In genomic region chr10:60896715-60897114, GRCh38 we compare ENCODE assay signal across 30 cellular contexts. TPM values are rescaled to one million over a fixed set of nuclear protein-coding genes. Genes with fewer than 3 reads are reported as not detected.
A peak's percentile ranks its signal among the peaks of the same experiment; 100 is the strongest.
DNase-seq lines count a peak whose midpoint lies in the region; ATAC-seq and TF ChIP-seq lines count a peak whose summit lies in the region.
"Had no signal": no experiment of that assay in that cellular context is flagged by ENCODE, and none has a peak within 500 bp of the region (broad histone marks: within the 10 kb centered on the region; RNA-seq: fewer than 3 reads in every experiment).

No MANE protein-coding gene starts in this region.

- H2AFZ ChIP-seq in ACC112 (ENCODE audit: low read length, unreplicated experiment): no peak overlapping the region

- no peaks in the 10 kb centered on the region for H3K36me3 ChIP-seq in ACC112 (ENCODE audit: insufficient read depth, low read length)
- peaks cover 0 to 22% of the 10 kb centered on the region in 2 donors for H3K36me3 ChIP-seq in psoas muscle (ENCODE audit: insufficient read depth in 1 of 2, low read depth in 1 of 2)
- H3K36me3 ChIP-seq: adrenal gland had no signal

- H3K27ac Mint-ChIP-seq in T-helper 2 cell treated with Interferon-gamma antibody and Interleukin-4, amounts not matched to agents 5 μg/mL and 100 μg/mL, for 36 hours: no peak overlapping the region
- H3K27ac Mint-ChIP-seq: activated CD4-positive, alpha-beta T cell treated with anti-CD3 and anti-CD28 coated beads for 36 hours; immature natural killer cell had no signal

- no peaks in the 10 kb centered on the region for H3K9me3 Mint-ChIP-seq in T-helper 2 cell treated with Interferon-gamma antibody and Interleukin-4, amounts not matched to agents 5 μg/mL and 100 μg/mL, for 36 hours
- H3K9me3 Mint-ChIP-seq: immature natural killer cell had no signal

- TF ChIP-seq CTCF in psoas muscle (IDR thresholded peaks at IDR 0.05): no peak

- H3K4me3 Mint-ChIP-seq in T-helper 2 cell treated with Interferon-gamma antibody and Interleukin-4, amounts not matched to agents 5 μg/mL and 100 μg/mL, for 36 hours: no peak overlapping the region
- H3K4me3 Mint-ChIP-seq: activated CD4-positive, alpha-beta T cell treated with anti-CD3 and anti-CD28 coated beads for 36 hours; immature natural killer cell had no signal

- no peaks in the 10 kb centered on the region for H3K36me3 Mint-ChIP-seq in T-helper 2 cell treated with Interferon-gamma antibody and Interleukin-4, amounts not matched to agents 5 μg/mL and 100 μg/mL, for 36 hours (ENCODE audit: low read depth)
- H3K36me3 Mint-ChIP-seq: immature natural killer cell had no signal

- peaks cover 27% of the 10 kb centered on the region for H3K4me1 ChIP-seq in ACC112 (ENCODE audit: control insufficient read depth, insufficient read depth, low read length, unreplicated experiment)
- peaks cover 70% of the 10 kb centered on the region for H3K4me1 ChIP-seq in psoas muscle

- no peaks in the 10 kb centered on the region for H3K79me2 ChIP-seq in ACC112 (ENCODE audit: control insufficient read depth, insufficient read depth, low read length, unreplicated experiment)

- intact Hi-C loops in psoas muscle (cut with DNase I): no loop called here

- H3K9me3 ChIP-seq in psoas muscle: no peaks in the 10 kb centered on the region
- H3K9me3 ChIP-seq: adrenal gland, mucosa of descending colon, SJCRH30 had no signal

- H3K27ac ChIP-seq in ACC112 (ENCODE audit: low read depth, low read length) (peak overlapping the region; percentile 22), angular gyrus (ENCODE audit: low read depth, low read length) (peak overlapping the region; percentile 33), psoas muscle (peak overlapping the region; percentile 83)
- H3K27ac ChIP-seq: SJCRH30 had no signal

- no peaks in the 10 kb centered on the region for H3K27me3 ChIP-seq in ACC112 (ENCODE audit: insufficient read depth, low read length)
- H3K27me3 ChIP-seq in psoas muscle (ENCODE audit: insufficient read depth in 3 of 3, low read length in 2 of 3): no peaks in the 10 kb centered on the region
- H3K27me3 ChIP-seq: adrenal gland, SJCRH30 had no signal

- peaks cover 10% of the 10 kb centered on the region for H3K27me3 Mint-ChIP-seq in T-helper 2 cell treated with Interferon-gamma antibody and Interleukin-4, amounts not matched to agents 5 μg/mL and 100 μg/mL, for 36 hours (ENCODE audit: low read depth)

- peak; percentile 45 for DNase-seq in fibroblast of peridontal ligament (ENCODE audit: extremely low read depth)
- no peak for DNase-seq in psoas muscle
- DNase-seq in activated effector memory CD4-positive, alpha-beta T cell treated with Interleukin-2 at 50 U/mL for 16 hours: no peak
- DNase-seq in activated CD4-positive, CD25-positive, alpha-beta regulatory T cell treated with anti-CD3 and anti-CD28 coated beads, Interleukin-2, amount 50 U/mL, for 72 hours: no peak
- DNase-seq in T-helper 2 cell treated with Interferon-gamma antibody and Interleukin-4, amounts not matched to agents 5 μg/mL and 100 μg/mL, for 36 hours (ENCODE audit: low spot score): no peak
- DNase-seq: ACHN; activated CD4-positive, alpha-beta T cell treated with anti-CD3 and anti-CD28 coated beads for 36 hours; activated CD8-positive, alpha-beta memory T cell treated with anti-CD3 and anti-CD28 coated beads for 24 hours; activated gamma-delta T cell treated with Interleukin-2 at 50 U/mL for 16 hours; activated T-cell treated with anti-CD3 and anti-CD28 coated beads, Interleukin-2, amount 50 U/mL, for 1 hour; adrenal gland; dermis blood vessel endothelial cell; DMS79 treated with DMSO at 0.1 percent for 48 hours; hippocampal formation; immature natural killer cell; Karpas-422; mucosa of descending colon; MV-4-11; NCI-H146; NCI-H2171 treated with DMSO at 0.1 percent for 48 hours; NCI-H524; posterior cingulate gyrus; SJCRH30; stimulated activated CD4-positive, alpha-beta T cell treated with anti-CD3 and anti-CD28 coated beads, Interleukin-1b, Interleukin-23, amount 100 ng/mL, for 48 hours; T-helper 1 cell had no signal

- no peak for ATAC-seq in psoas muscle
- ATAC-seq in GM18873 (IDR thresholded peaks at IDR 0.05; ENCODE audit: low FRiP score, unreplicated experiment): no peak
- ATAC-seq: activated CD4-positive, alpha-beta T cell treated with anti-CD3 and anti-CD28 coated beads for 36 hours; mucosa of descending colon; Panc1 had no signal

- no peak overlapping the region for H3K4me3 ChIP-seq in ACC112 (ENCODE audit: low read depth, low read length)
- H3K4me3 ChIP-seq in psoas muscle: no peak overlapping the region
- H3K4me3 ChIP-seq: adrenal gland, mucosa of descending colon, SJCRH30, skin epidermis had no signal

- H3K4me1 Mint-ChIP-seq in T-helper 2 cell treated with Interferon-gamma antibody and Interleukin-4, amounts not matched to agents 5 μg/mL and 100 μg/mL, for 36 hours (ENCODE audit: low read depth): no peaks in the 10 kb centered on the region
- H3K4me1 Mint-ChIP-seq: activated CD4-positive, alpha-beta T cell treated with anti-CD3 and anti-CD28 coated beads for 36 hours; immature natural killer cell had no signal

- WGBS in psoas muscle, 3 donors: 59 to 73% (median 66%) methylated on average over 3 of the region's 3 CpGs

RNA-seq across cellular contexts. Expression of gene RHOBTB1, which starts 47.3 kb away (rescaled TPM):
- total RNA-seq in psoas muscle: 10 to 100 TPM; 20.8 to 47.4 (median 30.7) TPM
- polyA plus RNA-seq in psoas muscle: 10 to 100 TPM in 2 of 3 donors, 1 to 10 TPM in 1; 1.8 to 28.4 (median 13.6) TPM

Comparison
In these comparisons a context has a peak if more than half of its experiments do, and no peak if none do; other contexts are left out.
1. H3K27ac ChIP-seq: peak in every context shown above with its lines; median percentile 83 in psoas muscle; 33 in angular gyrus; 22 in ACC112.